Comparison of ENCODE assay signal across 25 cellular contexts in the genomic region with DNA sequence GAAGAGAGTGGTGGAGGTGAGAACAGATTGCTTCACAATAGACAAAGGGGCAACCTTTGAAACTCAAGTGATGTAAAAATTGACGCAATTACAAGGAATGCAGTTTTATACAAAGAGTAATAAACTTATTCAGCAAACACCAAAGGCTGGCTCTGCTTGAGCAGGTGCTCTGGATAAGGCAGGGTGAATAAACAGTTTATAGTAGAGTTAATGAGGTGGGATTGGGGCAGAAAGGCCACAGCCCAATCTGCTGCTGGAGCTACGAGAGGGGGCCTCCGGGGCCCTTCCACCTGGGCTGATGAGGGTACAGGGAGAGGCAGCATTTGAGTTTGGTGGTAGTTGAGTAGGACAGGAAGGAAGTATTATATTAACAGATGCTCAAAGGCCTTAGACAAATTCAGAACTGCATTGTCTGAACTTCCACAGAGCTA. TPM values are rescaled to one million over a fixed set of nuclear protein-coding genes. Genes with fewer than 3 reads are reported as not detected.
"Had no signal": no experiment of that assay in that cellular context is flagged by ENCODE, and none has a peak within 500 bp of the region (broad histone marks: within the 10 kb centered on the region; RNA-seq: fewer than 3 reads in every experiment).

No MANE protein-coding gene starts in this region.

- H3K9me3 Mint-ChIP-seq: activated CD4-positive, alpha-beta memory T cell treated with anti-CD3 and anti-CD28 coated beads, Interleukin-2, amount 10 ng/mL, durations not matched to agents 7 days and 5 days had no signal

- DNase-seq: activated CD4-positive, alpha-beta memory T cell treated with anti-CD3 and anti-CD28 coated beads, Interleukin-2, amount 10 ng/mL, durations not matched to agents 7 days and 5 days; activated CD4-positive, alpha-beta T cell treated with anti-CD3 and anti-CD28 coated beads for 1 hour; activated effector memory CD4-positive, alpha-beta T cell treated with anti-CD3 and anti-CD28 coated beads, Interleukin-2, amount 50 U/mL, for 16 hours; activated T-cell treated with anti-CD3 and anti-CD28 coated beads, Interleukin-2, amount 50 U/mL, for 24 hours; adrenal gland; caudate nucleus; cortex of kidney; effector CD4-positive, alpha-beta T cell; esophagus squamous epithelium; left ventricle myocardium superior; nucleus accumbens; stimulated activated CD4-positive, alpha-beta T cell treated with anti-CD3 and anti-CD28 coated beads, Interleukin-4, amount 100 ng/mL, for 24 hours; stimulated activated naive CD4-positive, alpha-beta T cell had no signal

- H3K36me3 Mint-ChIP-seq: activated naive CD4-positive, alpha-beta T cell treated with anti-CD3 and anti-CD28 coated beads, Interleukin-2, amount 50 U/mL, for 24 hours had no signal

- ATAC-seq: left ventricle myocardium superior had no signal

- H3K27me3 ChIP-seq: right atrium auricular region, tibial nerve had no signal

- H3K27ac Mint-ChIP-seq: activated CD4-positive, alpha-beta memory T cell treated with anti-CD3 and anti-CD28 coated beads, Interleukin-2, amount 10 ng/mL, durations not matched to agents 7 days and 5 days; activated naive CD4-positive, alpha-beta T cell treated with anti-CD3 and anti-CD28 coated beads, Interleukin-2, amount 50 U/mL, for 24 hours; activated T-cell treated with anti-CD3 and anti-CD28 coated beads, Interleukin-2, amount 50 U/mL, for 24 hours; memory B cell; nephron; progenitor cell of endocrine pancreas had no signal

- H3K4me3 ChIP-seq: adrenal gland, esophagus squamous epithelium, hepatocyte, right atrium auricular region, tibial nerve had no signal

- H3K27ac ChIP-seq: adrenal gland, esophagus squamous epithelium, hepatocyte, right atrium auricular region, tibial nerve had no signal

- H3K4me1 Mint-ChIP-seq: activated CD4-positive, alpha-beta memory T cell treated with anti-CD3 and anti-CD28 coated beads, Interleukin-2, amount 10 ng/mL, durations not matched to agents 7 days and 5 days; activated naive CD4-positive, alpha-beta T cell treated with anti-CD3 and anti-CD28 coated beads, Interleukin-2, amount 50 U/mL, for 24 hours; memory B cell; nephron had no signal

- H3K4me3 Mint-ChIP-seq: activated CD4-positive, alpha-beta memory T cell treated with anti-CD3 and anti-CD28 coated beads, Interleukin-2, amount 10 ng/mL, durations not matched to agents 7 days and 5 days; activated naive CD4-positive, alpha-beta T cell treated with anti-CD3 and anti-CD28 coated beads, Interleukin-2, amount 50 U/mL, for 24 hours; activated T-cell treated with anti-CD3 and anti-CD28 coated beads, Interleukin-2, amount 50 U/mL, for 24 hours; memory B cell; nephron had no signal

- H3K36me3 ChIP-seq: adrenal gland, esophagus squamous epithelium, right atrium auricular region, tibial nerve had no signal

- H3K9me3 ChIP-seq: adrenal gland, esophagus squamous epithelium had no signal

- H3K4me1 ChIP-seq: adrenal gland, esophagus squamous epithelium, right atrium auricular region, tibial nerve had no signal

RNA-seq across cellular contexts. Expression of a gene that starts 6.0 kb away (rescaled TPM):
- total RNA-seq: endothelial cell of umbilical vein; fibroblast of villous mesenchyme; glomerular endothelial cell; left ventricle myocardium superior; right atrium auricular region; skeletal muscle tissue; T-helper 1 cell treated with Interleukin-12 subunit alpha and Interleukin-12 subunit beta and Interleukin-4 antibody, amounts not matched to agents 30 ng/mL and 1 ng/mL, for 36 hours; tibial nerve had no signal

RNA-seq across cellular contexts. Expression of a gene that starts 26.1 kb away (rescaled TPM):
- total RNA-seq: endothelial cell of umbilical vein; fibroblast of villous mesenchyme; glomerular endothelial cell; skeletal muscle tissue; T-helper 1 cell treated with Interleukin-12 subunit alpha and Interleukin-12 subunit beta and Interleukin-4 antibody, amounts not matched to agents 30 ng/mL and 1 ng/mL, for 36 hours had no signal

RNA-seq across cellular contexts. Expression of a gene that starts 44.5 kb away (rescaled TPM):
- total RNA-seq: activated CD4-positive, alpha-beta memory T cell treated with anti-CD3 and anti-CD28 coated beads, Interleukin-2, amount 10 ng/mL, durations not matched to agents 7 days and 5 days; adrenal gland; endothelial cell of umbilical vein; esophagus squamous epithelium; fibroblast of villous mesenchyme; glomerular endothelial cell; left ventricle myocardium superior; progenitor cell of endocrine pancreas; right atrium auricular region; skeletal muscle tissue; T-helper 1 cell treated with Interleukin-12 subunit alpha and Interleukin-12 subunit beta and Interleukin-4 antibody, amounts not matched to agents 30 ng/mL and 1 ng/mL, for 36 hours; tibial nerve had no signal
